In genomic region chr6:6588064-6588923, GRCh38 we compare ENCODE assay signal across 8 cellular contexts. TPM values are rescaled to one million over a fixed set of nuclear protein-coding genes. Genes with fewer than 3 reads are reported as not detected.
DNase-seq lines count a peak whose midpoint lies in the region; ATAC-seq and TF ChIP-seq lines count a peak whose summit lies in the region.

Gene LY86, plus strand, starts transcription at chr6:6588720. Its CDS starts 15 bp downstream, at chr6:6588735.

- H4K20me1 ChIP-seq in BLaER1 treated with 17β-estradiol and CSF1 and Interleukin-3, amounts not matched to agents 10 nM and 100 nM = no peaks in the 10 kb centered on the region

- H3K27ac Mint-ChIP-seq in activated naive CD4-positive, alpha-beta T cell treated with anti-CD3 and anti-CD28 coated beads, Interleukin-2, amount 50 U/mL, for 72 hours = peak within 1 kb of the TSS; percentile 55 to 63

- H3K9ac ChIP-seq in BLaER1 treated with 17β-estradiol and CSF1 and Interleukin-3, amounts not matched to agents 10 nM and 100 nM = peak within 1 kb of the TSS; percentile 70 to 95 (median 82)

- peaks cover 78 to 96% (median 86%) of the 10 kb centered on the region in 10 experiments for H3K4me1 ChIP-seq in BLaER1 treated with 17β-estradiol and CSF1 and Interleukin-3, amounts not matched to agents 10 nM and 100 nM

- peak within 1 kb of the TSS; percentile 90 to 100 (median 96) for H3K27ac ChIP-seq in BLaER1 treated with 17β-estradiol and CSF1 and Interleukin-3, amounts not matched to agents 10 nM and 100 nM
- H3K27ac ChIP-seq in skin epidermis = peak within 1 kb of the TSS in 11 of 21 experiments; percentile 8 to 83 (median 62)

- DNase-seq in activated naive CD4-positive, alpha-beta T cell treated with anti-CD3 and anti-CD28 coated beads, Interleukin-2, amount 50 U/mL, for 72 hours (ENCODE audit: low spot score in 2 of 2) = no peak
- no peak for DNase-seq in GM19238 (ENCODE audit: insufficient read length, low spot score)
- DNase-seq in DMS153 treated with DMSO at 0.1 percent for 48 hours (lab: John Stamatoyannopoulos, UW; ENCODE audit: unreplicated experiment) = no peak
- DNase-seq in HuH-7.5 (ENCODE audit: low spot score) = no peak

- H3K9me3 Mint-ChIP-seq in activated naive CD4-positive, alpha-beta T cell treated with anti-CD3 and anti-CD28 coated beads, Interleukin-2, amount 50 U/mL, for 72 hours = peaks cover 7 to 16% of the 10 kb centered on the region in 2 donors

- peaks cover 0 to under 1% (median 0%) of the 10 kb centered on the region in 11 experiments; a peak in 2 of 22 replicates for H3K36me3 ChIP-seq in BLaER1 treated with 17β-estradiol and CSF1 and Interleukin-3, amounts not matched to agents 10 nM and 100 nM

- H3K9me3 ChIP-seq in BLaER1 treated with 17β-estradiol and CSF1 and Interleukin-3, amounts not matched to agents 10 nM and 100 nM (replicated peaks in 1 of 11) = no peaks in the 10 kb centered on the region; a peak in 1 of 22 replicates

- peak; percentile 49 for ATAC-seq in HG03139 (IDR thresholded peaks at IDR 0.05; ENCODE audit: unreplicated experiment)
- peak; percentile 61 to 65 for ATAC-seq in activated naive CD4-positive, alpha-beta T cell treated with anti-CD3 and anti-CD28 coated beads, Interleukin-2, amount 50 U/mL, for 72 hours

- no peaks in the 10 kb centered on the region for H3K27me3 ChIP-seq in BLaER1 treated with 17β-estradiol and CSF1 and Interleukin-3, amounts not matched to agents 10 nM and 100 nM

- peak within 1 kb of the TSS; percentile 80 to 99 (median 90) for H3K4me2 ChIP-seq in BLaER1 treated with 17β-estradiol and CSF1 and Interleukin-3, amounts not matched to agents 10 nM and 100 nM

- peak; percentile 43 for TF ChIP-seq POLR2A in GM19099 (IDR thresholded peaks at IDR 0.05; ENCODE audit: extremely low read depth, insufficient read length, low read depth)

- H3K4me3 ChIP-seq in BLaER1 treated with 17β-estradiol and CSF1 and Interleukin-3, amounts not matched to agents 10 nM and 100 nM = peak within 1 kb of the TSS; percentile 45 to 73 (median 60)
- H3K4me3 ChIP-seq in skin epidermis = peak within 1 kb of the TSS in 2 of 7 experiments; percentile 16 to 24

- peaks cover 10 to 27% of the 10 kb centered on the region in 2 donors for H3K36me3 Mint-ChIP-seq in activated naive CD4-positive, alpha-beta T cell treated with anti-CD3 and anti-CD28 coated beads, Interleukin-2, amount 50 U/mL, for 72 hours

RNA-seq across cellular contexts. Expression of gene LY86, which starts in this region (rescaled TPM):
- 1 to 10 TPM in 1 of 2 donors, under 1 TPM in 1; 0.96 to 2.4 TPM for total RNA-seq in activated naive CD4-positive, alpha-beta T cell treated with anti-CD3 and anti-CD28 coated beads, Interleukin-2, amount 50 U/mL, for 72 hours
